ENCODE assay signal across 17 cellular contexts in the genomic region with DNA sequence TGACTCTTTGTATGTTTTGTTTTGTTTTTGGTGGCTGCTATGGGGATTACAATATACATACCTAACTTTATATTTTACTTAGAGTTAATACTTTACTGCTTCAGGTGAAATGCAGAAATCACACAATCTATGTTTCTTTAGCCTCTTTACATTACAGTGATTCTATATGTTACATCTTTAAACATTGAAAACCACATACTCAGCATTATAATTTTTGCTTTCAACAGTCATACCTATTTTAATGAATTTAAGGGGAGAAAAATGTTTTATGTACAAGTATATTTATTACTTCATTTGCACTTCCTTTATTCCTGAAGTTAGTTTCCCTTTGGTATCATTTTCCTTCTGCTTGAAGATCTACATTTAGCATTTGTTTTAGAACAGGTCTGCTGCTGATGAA. TPM values are rescaled to one million over a fixed set of nuclear protein-coding genes. Genes with fewer than 3 reads are reported as not detected.
DNase-seq lines count a peak whose midpoint lies in the region; ATAC-seq and TF ChIP-seq lines count a peak whose summit lies in the region.
"Had no signal": no experiment of that assay in that cellular context is flagged by ENCODE, and none has a peak within 500 bp of the region (broad histone marks: within the 10 kb centered on the region; RNA-seq: fewer than 3 reads in every experiment).

No MANE protein-coding gene starts in this region.

- no peaks in the 10 kb centered on the region for H3K36me3 ChIP-seq in CD8-positive, alpha-beta T cell (ENCODE audit: insufficient read depth, low read length)
- H3K36me3 ChIP-seq in naive thymus-derived CD4-positive, alpha-beta T cell (ENCODE audit: control insufficient read depth in 2 of 3, insufficient read depth in 3 of 3, low read length in 3 of 3) = no peaks in the 10 kb centered on the region
- no peaks in the 10 kb centered on the region for H3K36me3 ChIP-seq in WERI-Rb-1

- H3K27me3 Mint-ChIP-seq in activated naive CD4-positive, alpha-beta T cell treated with anti-CD3 and anti-CD28 coated beads, Interleukin-2, amount 50 U/mL, for 24 hours = no peaks in the 10 kb centered on the region
- H3K27me3 Mint-ChIP-seq in activated naive CD4-positive, alpha-beta T cell treated with anti-CD3 and anti-CD28 coated beads, Interleukin-2, amount 10 ng/mL, durations not matched to agents 7 days and 5 days = no peaks in the 10 kb centered on the region
- H3K27me3 Mint-ChIP-seq in CD8-positive, alpha-beta T cell (ENCODE audit: low read depth) = no peaks in the 10 kb centered on the region
- no peaks in the 10 kb centered on the region for H3K27me3 Mint-ChIP-seq in activated B cell treated with CpG ODN at 0.5 μM for 24 hours
- no peaks in the 10 kb centered on the region for H3K27me3 Mint-ChIP-seq in naive thymus-derived CD4-positive, alpha-beta T cell

- H3K9me3 ChIP-seq in CD8-positive, alpha-beta T cell (ENCODE audit: low read length) = no peaks in the 10 kb centered on the region
- H3K9me3 ChIP-seq in naive thymus-derived CD4-positive, alpha-beta T cell (ENCODE audit: control insufficient read depth in 2 of 3, low read length in 3 of 3) = no peaks in the 10 kb centered on the region
- no peaks in the 10 kb centered on the region for H3K9me3 ChIP-seq in WERI-Rb-1 (ENCODE audit: severe bottlenecking)

- peaks cover 91% of the 10 kb centered on the region for H3K4me1 Mint-ChIP-seq in activated naive CD4-positive, alpha-beta T cell treated with anti-CD3 and anti-CD28 coated beads, Interleukin-2, amount 50 U/mL, for 24 hours
- peaks cover 56% of the 10 kb centered on the region for H3K4me1 Mint-ChIP-seq in activated naive CD4-positive, alpha-beta T cell treated with anti-CD3 and anti-CD28 coated beads, Interleukin-2, amount 10 ng/mL, durations not matched to agents 7 days and 5 days
- H3K4me1 Mint-ChIP-seq in CD8-positive, alpha-beta T cell (ENCODE audit: low read depth) = peaks cover 83% of the 10 kb centered on the region
- H3K4me1 Mint-ChIP-seq in activated B cell treated with CpG ODN at 0.5 μM for 24 hours = peaks cover 89% of the 10 kb centered on the region
- H3K4me1 Mint-ChIP-seq in naive thymus-derived CD4-positive, alpha-beta T cell = peaks cover 48 to 98% (median 91%) of the 10 kb centered on the region in 7 donors

- intact Hi-C loops in CD8-positive, alpha-beta T cell (cut with DNase I, micrococcal nuclease) = loop anchor here (1.0 to 2.0 kb wide), 3 partner anchors 14 to 17 kb away; no protein-coding TSS in a partner anchor
- intact Hi-C loops in activated B cell treated with CpG ODN at 0.5 μM for 24 hours (cut with micrococcal nuclease) = no loop called here
- intact Hi-C loops in naive thymus-derived CD4-positive, alpha-beta T cell (cut with micrococcal nuclease) = loop anchor here (1.0 to 2.0 kb wide), 3 partner anchors 8 to 15 kb away; no protein-coding TSS in a partner anchor

- H3K4me3 ChIP-seq in CD8-positive, alpha-beta T cell (ENCODE audit: low read depth, low read length) = no peak overlapping the region
- no peak overlapping the region for H3K4me3 ChIP-seq in naive thymus-derived CD4-positive, alpha-beta T cell (ENCODE audit: low read length)
- H3K4me3 ChIP-seq in WERI-Rb-1 (ENCODE audit: low read depth, low read length) (no peak overlapping the region), coronary artery (no peak overlapping the region)

- peak overlapping the region; percentile 43 for H3K4me3 Mint-ChIP-seq in activated naive CD4-positive, alpha-beta T cell treated with anti-CD3 and anti-CD28 coated beads, Interleukin-2, amount 50 U/mL, for 24 hours
- H3K4me3 Mint-ChIP-seq in activated naive CD4-positive, alpha-beta T cell treated with anti-CD3 and anti-CD28 coated beads, Interleukin-2, amount 10 ng/mL, durations not matched to agents 7 days and 5 days = no peak overlapping the region
- peak overlapping the region; percentile 0 for H3K4me3 Mint-ChIP-seq in CD8-positive, alpha-beta T cell
- H3K4me3 Mint-ChIP-seq in activated B cell treated with CpG ODN at 0.5 μM for 24 hours = no peak overlapping the region
- peak overlapping the region in 9 of 10 donors; percentile 56 to 89 (median 68) for H3K4me3 Mint-ChIP-seq in naive thymus-derived CD4-positive, alpha-beta T cell

- H3K27ac Mint-ChIP-seq in activated naive CD4-positive, alpha-beta T cell treated with anti-CD3 and anti-CD28 coated beads, Interleukin-2, amount 50 U/mL, for 24 hours = peak overlapping the region; percentile 93
- no peak overlapping the region for H3K27ac Mint-ChIP-seq in activated naive CD4-positive, alpha-beta T cell treated with anti-CD3 and anti-CD28 coated beads, Interleukin-2, amount 10 ng/mL, durations not matched to agents 7 days and 5 days
- H3K27ac Mint-ChIP-seq in CD8-positive, alpha-beta T cell = peak overlapping the region; percentile 68
- peak overlapping the region; percentile 57 for H3K27ac Mint-ChIP-seq in activated B cell treated with CpG ODN at 0.5 μM for 24 hours
- peak overlapping the region in 8 of 9 donors; percentile 39 to 93 (median 84) for H3K27ac Mint-ChIP-seq in naive thymus-derived CD4-positive, alpha-beta T cell

- no peak for DNase-seq in activated naive CD4-positive, alpha-beta T cell treated with anti-CD3 and anti-CD28 coated beads, Interleukin-2, amount 10 ng/mL, durations not matched to agents 7 days and 5 days
- DNase-seq in CD8-positive, alpha-beta T cell = no peak
- DNase-seq in activated B cell treated with CpG ODN at 0.5 μM for 24 hours = no peak
- DNase-seq in naive thymus-derived CD4-positive, alpha-beta T cell = no peak
- DNase-seq in WERI-Rb-1 = no peak
- DNase-seq in coronary artery (ENCODE audit: low spot score) = no peak
- DNase-seq: GF-D8, GOT3, KG1, NCI-H1417 treated with DMSO at 0.1 percent for 48 hours, NCI-H2029, NCI-H2171 treated with DMSO at 0.1 percent for 48 hours, NCI-H446 treated with DMSO at 0.1 percent for 48 hours, OCI-M1, RPMI8226, SIG-M5 had no signal

- H3K4me1 ChIP-seq in CD8-positive, alpha-beta T cell (ENCODE audit: insufficient read depth, low read length) = peaks cover 71% of the 10 kb centered on the region
- H3K4me1 ChIP-seq in naive thymus-derived CD4-positive, alpha-beta T cell (ENCODE audit: control insufficient read depth in 2 of 2, insufficient read depth in 2 of 2, low read length in 2 of 2) = peaks cover 0 to 62% of the 10 kb centered on the region in 2 donors

- ATAC-seq in CD8-positive, alpha-beta T cell = no peak
- ATAC-seq in activated B cell treated with CpG ODN at 0.5 μM for 24 hours (ENCODE audit: low read depth) = no peak
- ATAC-seq in naive thymus-derived CD4-positive, alpha-beta T cell = no peak

- CTCF ChIA-PET in activated naive CD4-positive, alpha-beta T cell treated with anti-CD3 and anti-CD28 coated beads, Interleukin-2, amount 10 ng/mL, durations not matched to agents 7 days and 5 days (lab: Charles Lee) = no interaction called here
- CTCF ChIA-PET in CD8-positive, alpha-beta T cell (lab: Charles Lee) = interaction anchor here (2.4 kb wide), 1 partner anchor 69 kb away, joined by 9 read pairs; no protein-coding TSS in a partner anchor
- CTCF ChIA-PET in activated B cell treated with CpG ODN at 0.5 μM for 24 hours (lab: Charles Lee) = no interaction called here
- CTCF ChIA-PET in naive thymus-derived CD4-positive, alpha-beta T cell (lab: Charles Lee) = no interaction called here

- H3K27me3 ChIP-seq in CD8-positive, alpha-beta T cell (ENCODE audit: insufficient read depth, low read length) = no peaks in the 10 kb centered on the region
- H3K27me3 ChIP-seq in naive thymus-derived CD4-positive, alpha-beta T cell (ENCODE audit: control insufficient read depth in 2 of 2, insufficient read depth in 2 of 2, low read length in 2 of 2) = no peaks in the 10 kb centered on the region
- no peaks in the 10 kb centered on the region for H3K27me3 ChIP-seq in WERI-Rb-1 (ENCODE audit: insufficient read depth, low read depth, severe bottlenecking)

- peaks cover 5% of the 10 kb centered on the region for H3K9me3 Mint-ChIP-seq in activated naive CD4-positive, alpha-beta T cell treated with anti-CD3 and anti-CD28 coated beads, Interleukin-2, amount 50 U/mL, for 24 hours
- no peaks in the 10 kb centered on the region for H3K9me3 Mint-ChIP-seq in activated naive CD4-positive, alpha-beta T cell treated with anti-CD3 and anti-CD28 coated beads, Interleukin-2, amount 10 ng/mL, durations not matched to agents 7 days and 5 days
- H3K9me3 Mint-ChIP-seq in CD8-positive, alpha-beta T cell = no peaks in the 10 kb centered on the region
- no peaks in the 10 kb centered on the region for H3K9me3 Mint-ChIP-seq in activated B cell treated with CpG ODN at 0.5 μM for 24 hours
- H3K9me3 Mint-ChIP-seq in naive thymus-derived CD4-positive, alpha-beta T cell = peaks cover 0 to 1% (median 0%) of the 10 kb centered on the region in 11 donors

- POLR2A ChIA-PET in CD8-positive, alpha-beta T cell (lab: Charles Lee) = no interaction called here
- POLR2A ChIA-PET in activated B cell treated with CpG ODN at 0.5 μM for 24 hours (lab: Charles Lee) = no interaction called here
- POLR2A ChIA-PET in naive thymus-derived CD4-positive, alpha-beta T cell (lab: Charles Lee) = interaction anchor here (0.8 to 3.1 kb wide), 4 partner anchors 10 to 77 kb away, joined by 4 to 28 read pairs (median 12); partner anchors contain the start of gene FAM117B

- peaks cover 7% of the 10 kb centered on the region for H3K36me3 Mint-ChIP-seq in activated naive CD4-positive, alpha-beta T cell treated with anti-CD3 and anti-CD28 coated beads, Interleukin-2, amount 50 U/mL, for 24 hours
- H3K36me3 Mint-ChIP-seq in activated naive CD4-positive, alpha-beta T cell treated with anti-CD3 and anti-CD28 coated beads, Interleukin-2, amount 10 ng/mL, durations not matched to agents 7 days and 5 days = peaks cover 15% of the 10 kb centered on the region
- H3K36me3 Mint-ChIP-seq in CD8-positive, alpha-beta T cell = peaks cover 5% of the 10 kb centered on the region
- H3K36me3 Mint-ChIP-seq in activated B cell treated with CpG ODN at 0.5 μM for 24 hours (ENCODE audit: low read depth) = peaks cover 2% of the 10 kb centered on the region
- peaks cover 0 to 13% (median 9%) of the 10 kb centered on the region in 5 donors for H3K36me3 Mint-ChIP-seq in naive thymus-derived CD4-positive, alpha-beta T cell

- H3K27ac ChIP-seq in CD8-positive, alpha-beta T cell (ENCODE audit: low read depth, low read length) = no peak overlapping the region
- peak overlapping the region; percentile 3 for H3K27ac ChIP-seq in naive thymus-derived CD4-positive, alpha-beta T cell (ENCODE audit: low read depth, low read length)
- H3K27ac ChIP-seq in WERI-Rb-1 (no peak overlapping the region), coronary artery (no peak overlapping the region)

- no peak for TF ChIP-seq CTCF in CD8-positive, alpha-beta T cell (IDR thresholded peaks at IDR 0.05)
- no peak for TF ChIP-seq CTCF in activated B cell treated with CpG ODN at 0.5 μM for 24 hours (IDR thresholded peaks at IDR 0.05)
- TF ChIP-seq CTCF in WERI-Rb-1 (IDR thresholded peaks at IDR 0.05; ENCODE audit: low read depth, low read length) = no peak
- TF ChIP-seq CTCF in coronary artery (IDR thresholded peaks at IDR 0.05) = no peak

RNA-seq across cellular contexts. Expression of gene FAM117B, which starts 23.1 kb away (rescaled TPM):
- 10 to 100 TPM; 40.0 to 45.8 TPM for total RNA-seq in CD8-positive, alpha-beta T cell
- total RNA-seq in activated B cell treated with CpG ODN at 0.5 μM for 24 hours = 21.3 and 22.5 TPM in 2 replicates
- 10 to 100 TPM; 12.8 to 57.9 (median 48.8) TPM for total RNA-seq in naive thymus-derived CD4-positive, alpha-beta T cell
- 10 to 100 TPM; 13.9 to 20.9 TPM for polyA plus RNA-seq in naive thymus-derived CD4-positive, alpha-beta T cell

Comparison
In these comparisons a context has a peak if more than half of its experiments do, and no peak if none do; other contexts are left out.
1. H3K4me3 Mint-ChIP-seq: peak in activated naive CD4-positive, alpha-beta T cell treated with anti-CD3 and anti-CD28 coated beads, Interleukin-2, amount 50 U/mL, for 24 hours (single experiment), CD8-positive, alpha-beta T cell (single experiment) and naive thymus-derived CD4-positive, alpha-beta T cell (9 of 10); none in activated naive CD4-positive, alpha-beta T cell treated with anti-CD3 and anti-CD28 coated beads, Interleukin-2, amount 10 ng/mL, durations not matched to agents 7 days and 5 days (single experiment) and activated B cell treated with CpG ODN at 0.5 μM for 24 hours (single experiment).